ENCODE assay signal across 8 cellular contexts in the genomic region with DNA sequence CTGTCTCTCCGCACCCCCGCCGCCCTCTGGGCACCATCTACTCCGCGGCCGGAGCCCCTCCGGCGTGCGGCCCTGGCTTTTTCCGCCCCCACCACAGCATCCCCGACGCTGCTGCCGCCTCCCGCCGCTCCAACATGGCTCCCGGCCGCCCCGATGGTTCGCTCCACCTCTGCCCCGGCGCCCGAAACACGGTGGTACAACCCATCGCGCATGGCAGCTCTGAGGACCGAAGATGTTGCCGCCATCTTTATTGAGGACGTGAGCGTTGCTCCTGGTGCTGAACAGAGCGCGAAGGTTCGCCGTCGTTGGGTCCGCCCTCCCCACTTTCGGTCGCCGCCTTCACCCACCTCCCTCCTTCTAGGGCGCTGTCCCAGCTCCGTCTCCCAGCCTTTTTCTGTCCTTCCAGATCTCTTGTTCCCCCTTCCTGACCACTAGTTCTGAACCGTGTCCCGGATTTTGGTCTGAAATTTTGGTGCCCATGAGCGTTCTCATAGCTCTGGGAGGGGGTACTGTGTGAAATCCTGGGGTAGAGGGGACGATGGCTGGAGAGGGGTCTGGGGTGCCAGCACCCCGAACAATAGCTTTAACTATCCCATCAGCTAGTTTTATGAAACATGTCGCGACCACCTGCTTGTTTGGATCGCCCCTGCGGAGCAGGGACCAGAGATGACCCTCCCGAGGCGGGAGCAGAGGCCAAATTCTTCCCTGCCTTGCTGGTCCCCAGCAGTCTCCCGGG. TPM values are rescaled to one million over a fixed set of nuclear protein-coding genes. Genes with fewer than 3 reads are reported as not detected.
DNase-seq lines count a peak whose midpoint lies in the region; ATAC-seq and TF ChIP-seq lines count a peak whose summit lies in the region.

A gene with protein sequence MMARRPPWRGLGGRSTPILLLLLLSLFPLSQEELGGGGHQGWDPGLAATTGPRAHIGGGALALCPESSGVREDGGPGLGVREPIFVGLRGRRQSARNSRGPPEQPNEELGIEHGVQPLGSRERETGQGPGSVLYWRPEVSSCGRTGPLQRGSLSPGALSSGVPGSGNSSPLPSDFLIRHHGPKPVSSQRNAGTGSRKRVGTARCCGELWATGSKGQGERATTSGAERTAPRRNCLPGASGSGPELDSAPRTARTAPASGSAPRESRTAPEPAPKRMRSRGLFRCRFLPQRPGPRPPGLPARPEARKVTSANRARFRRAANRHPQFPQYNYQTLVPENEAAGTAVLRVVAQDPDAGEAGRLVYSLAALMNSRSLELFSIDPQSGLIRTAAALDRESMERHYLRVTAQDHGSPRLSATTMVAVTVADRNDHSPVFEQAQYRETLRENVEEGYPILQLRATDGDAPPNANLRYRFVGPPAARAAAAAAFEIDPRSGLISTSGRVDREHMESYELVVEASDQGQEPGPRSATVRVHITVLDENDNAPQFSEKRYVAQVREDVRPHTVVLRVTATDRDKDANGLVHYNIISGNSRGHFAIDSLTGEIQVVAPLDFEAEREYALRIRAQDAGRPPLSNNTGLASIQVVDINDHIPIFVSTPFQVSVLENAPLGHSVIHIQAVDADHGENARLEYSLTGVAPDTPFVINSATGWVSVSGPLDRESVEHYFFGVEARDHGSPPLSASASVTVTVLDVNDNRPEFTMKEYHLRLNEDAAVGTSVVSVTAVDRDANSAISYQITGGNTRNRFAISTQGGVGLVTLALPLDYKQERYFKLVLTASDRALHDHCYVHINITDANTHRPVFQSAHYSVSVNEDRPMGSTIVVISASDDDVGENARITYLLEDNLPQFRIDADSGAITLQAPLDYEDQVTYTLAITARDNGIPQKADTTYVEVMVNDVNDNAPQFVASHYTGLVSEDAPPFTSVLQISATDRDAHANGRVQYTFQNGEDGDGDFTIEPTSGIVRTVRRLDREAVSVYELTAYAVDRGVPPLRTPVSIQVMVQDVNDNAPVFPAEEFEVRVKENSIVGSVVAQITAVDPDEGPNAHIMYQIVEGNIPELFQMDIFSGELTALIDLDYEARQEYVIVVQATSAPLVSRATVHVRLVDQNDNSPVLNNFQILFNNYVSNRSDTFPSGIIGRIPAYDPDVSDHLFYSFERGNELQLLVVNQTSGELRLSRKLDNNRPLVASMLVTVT (N-terminal part only) (minus strand): TSS at position 134 of the 736 bp plus-strand sequence. CDS start 252 bp downstream, outside the sequence.

- peak within 1 kb of the TSS; percentile 92 to 93 for H3K27ac Mint-ChIP-seq in stimulated activated naive CD8-positive, alpha-beta T cell treated with anti-CD3 and anti-CD28 coated beads, Interleukin-15, amount 100 ng/mL, for 72 hours

- H3K27me3 ChIP-seq in esophagus squamous epithelium (peaks cover 0 to 64% (median 2%) of the 10 kb centered on the region in 4 donors), mucosa of stomach (ENCODE audit: control insufficient read depth, insufficient read depth, low read length) (peaks cover 39% of the 10 kb centered on the region)

- peak within 1 kb of the TSS; percentile 74 for H3K9ac ChIP-seq in mucosa of stomach (ENCODE audit: low read length)

- H3K4me1 Mint-ChIP-seq in stimulated activated naive CD8-positive, alpha-beta T cell treated with anti-CD3 and anti-CD28 coated beads, Interleukin-15, amount 100 ng/mL, for 72 hours, result peaks cover 33% of the 10 kb centered on the region

- peak in 1 of 4 donors; percentile 4 for TF ChIP-seq POLR2A in esophagus squamous epithelium (IDR thresholded peaks at IDR 0.05)

- H3K27me3 Mint-ChIP-seq in stimulated activated naive CD8-positive, alpha-beta T cell treated with anti-CD3 and anti-CD28 coated beads, Interleukin-15, amount 100 ng/mL, for 72 hours, result peaks cover 45% of the 10 kb centered on the region

- intact Hi-C loops in esophagus squamous epithelium (cut with DNase I), result no loop called here

- DNase-seq in AG10803 (ENCODE audit: low read depth) (peak; percentile 91), HCEC 1CT (peak; percentile 85), NCI-H69 (lab: John Stamatoyannopoulos, UW) (peak; percentile 93), esophagus squamous epithelium (lab: John Stamatoyannopoulos, UW) (no peak)
- DNase-seq in activated T-cell treated with anti-CD3 and anti-CD28 coated beads, Interleukin-2, amount 50 U/mL, for 1 hour, result peak; percentile 54
- peak; percentile 69 to 82 for DNase-seq in stimulated activated naive CD8-positive, alpha-beta T cell treated with anti-CD3 and anti-CD28 coated beads, Interleukin-15, amount 100 ng/mL, for 72 hours

- H3K9me3 ChIP-seq in esophagus squamous epithelium (no peaks in the 10 kb centered on the region), mucosa of stomach (ENCODE audit: control insufficient read depth, low read length) (no peaks in the 10 kb centered on the region)

- ATAC-seq in stimulated activated naive CD8-positive, alpha-beta T cell treated with anti-CD3 and anti-CD28 coated beads, Interleukin-15, amount 100 ng/mL, for 72 hours, result peak; percentile 55
- no peak for ATAC-seq in GM19395 (IDR thresholded peaks at IDR 0.05; ENCODE audit: unreplicated experiment)

- peak within 1 kb of the TSS; percentile 56 to 87 (median 72) for H3K27ac ChIP-seq in esophagus squamous epithelium

- TF ChIP-seq CTCF in AG10803 (conservative IDR thresholded peaks at IDR 0.05; ENCODE audit: low read length), result no peak
- TF ChIP-seq CTCF in esophagus squamous epithelium (IDR thresholded peaks at IDR 0.05), result no peak

- no peaks in the 10 kb centered on the region for H3K36me3 ChIP-seq in esophagus squamous epithelium
- H3K36me3 ChIP-seq in mucosa of stomach (ENCODE audit: control insufficient read depth, insufficient read depth, low read length), result no peaks in the 10 kb centered on the region

- WGBS in esophagus squamous epithelium, 2 donors, result 1 to 8% methylated on average over 13 to 29 of the region's 52 CpGs

- H3K9me3 Mint-ChIP-seq in stimulated activated naive CD8-positive, alpha-beta T cell treated with anti-CD3 and anti-CD28 coated beads, Interleukin-15, amount 100 ng/mL, for 72 hours, result no peaks in the 10 kb centered on the region

- H3K4me1 ChIP-seq in esophagus squamous epithelium (peaks cover 22 to 34% (median 26%) of the 10 kb centered on the region in 3 donors), mucosa of stomach (ENCODE audit: control insufficient read depth, insufficient read depth, low read length) (peaks cover 24% of the 10 kb centered on the region)

- H3K4me3 ChIP-seq in AG10803 (ENCODE audit: low read length) (peak within 1 kb of the TSS; percentile 72), esophagus squamous epithelium (peak within 1 kb of the TSS; percentile 34 to 73 (median 54)), mucosa of stomach (ENCODE audit: low read length) (peak within 1 kb of the TSS; percentile 92)

- H3K4me3 Mint-ChIP-seq in stimulated activated naive CD8-positive, alpha-beta T cell treated with anti-CD3 and anti-CD28 coated beads, Interleukin-15, amount 100 ng/mL, for 72 hours, result peak within 1 kb of the TSS; percentile 92

RNA-seq across cellular contexts. Expression of the gene that starts here (rescaled TPM):
- total RNA-seq in esophagus squamous epithelium, result under 1 TPM; 0.31 to 0.76 (median 0.45) TPM
